ENCODE assay signal across 14 cellular contexts in genomic region chr1:211612786-211613107, GRCh38. TPM values are rescaled to one million over a fixed set of nuclear protein-coding genes. Genes with fewer than 3 reads are reported as not detected.
DNase-seq lines count a peak whose midpoint lies in the region; ATAC-seq and TF ChIP-seq lines count a peak whose summit lies in the region.
"Had no signal": no experiment of that assay in that cellular context is flagged by ENCODE, and none has a peak within 500 bp of the region (broad histone marks: within the 10 kb centered on the region; RNA-seq: fewer than 3 reads in every experiment).

No MANE protein-coding gene starts in this region.

- H4K8ac ChIP-seq in IMR-90 (ENCODE audit: low read depth in 2 of 2, low read length in 2 of 2): peak overlapping the region; percentile 84 to 99; a peak in 3 of 4 replicates

- no peaks in the 10 kb centered on the region for H3K36me3 ChIP-seq in ACC112 (ENCODE audit: insufficient read depth, low read length)
- no peaks in the 10 kb centered on the region for H3K36me3 ChIP-seq in IMR-90 (ENCODE audit: control insufficient read depth, insufficient read depth, low read length)
- no peaks in the 10 kb centered on the region for H3K36me3 ChIP-seq in neutrophil
- no peaks in the 10 kb centered on the region for H3K36me3 ChIP-seq in SJCRH30

- H3K27ac Mint-ChIP-seq in dendritic cell treated with granulocyte-macrophage colony-stimulating factor and Interleukin-4, amounts not matched to agents 40 ng/mL and 50 ng/mL, for 4 days: peak overlapping the region; percentile 84
- no peak overlapping the region for H3K27ac Mint-ChIP-seq in activated T-helper 1 cell treated with anti-CD3 and anti-CD28 coated beads, Interleukin-12 subunit alpha, Interleukin-12 subunit beta, Interleukin-2, Interleukin-4 antibody, amounts not matched to agents 30 ng/mL and 10 ng/mL and 1 ng/mL, durations not matched to agents 14 hours and 24 hours and 36 hours
- H3K27ac Mint-ChIP-seq: activated CD8-positive, alpha-beta memory T cell treated with anti-CD3 and anti-CD28 coated beads, Interleukin-2, amount 10 ng/mL, durations not matched to agents 7 days and 5 days; natural killer cell treated with Interleukin-12 subunit alpha and Interleukin-12 subunit beta and Interleukin-15 and Interleukin-18, amount 100 ng/mL, for 72 hours; stimulated activated naive B cell treated with anti-CD40 and anti-IgM and Interleukin-4, amounts not matched to agents 10 μg/mL and 1 μg/mL and 100 μg/mL, for 72 hours had no signal

- no peaks in the 10 kb centered on the region for H3K36me3 Mint-ChIP-seq in dendritic cell treated with granulocyte-macrophage colony-stimulating factor and Interleukin-4, amounts not matched to agents 40 ng/mL and 50 ng/mL, for 4 days (ENCODE audit: low read depth)
- H3K36me3 Mint-ChIP-seq in activated T-helper 1 cell treated with anti-CD3 and anti-CD28 coated beads, Interleukin-12 subunit alpha, Interleukin-12 subunit beta, Interleukin-2, Interleukin-4 antibody, amounts not matched to agents 30 ng/mL and 10 ng/mL and 1 ng/mL, durations not matched to agents 14 hours and 24 hours and 36 hours (ENCODE audit: low read depth): no peaks in the 10 kb centered on the region
- H3K36me3 Mint-ChIP-seq: activated CD8-positive, alpha-beta memory T cell treated with anti-CD3 and anti-CD28 coated beads, Interleukin-2, amount 10 ng/mL, durations not matched to agents 7 days and 5 days; natural killer cell treated with Interleukin-12 subunit alpha and Interleukin-12 subunit beta and Interleukin-15 and Interleukin-18, amount 100 ng/mL, for 72 hours; stimulated activated naive B cell treated with anti-CD40 and anti-IgM and Interleukin-4, amounts not matched to agents 10 μg/mL and 1 μg/mL and 100 μg/mL, for 72 hours had no signal

- no peak for TF ChIP-seq RAD21 in IMR-90 (IDR thresholded peaks at IDR 0.05; ENCODE audit: low read length)

- H3K9me3 ChIP-seq in IMR-90 (ENCODE audit: control insufficient read depth, insufficient read depth, low read length) (no peaks in the 10 kb centered on the region), neutrophil (no peaks in the 10 kb centered on the region), SJCRH30 (replicated peaks) (no peaks in the 10 kb centered on the region)

- POLR2A ChIA-PET in IMR-90 (lab: Charles Lee; ENCODE audit: unreplicated experiment): interaction anchor here (0.6 kb wide), 1 partner anchor 50 kb away, joined by 4 read pairs; no protein-coding TSS in a partner anchor

- H3K79me1 ChIP-seq in IMR-90 (ENCODE audit: low read depth in 1 of 2, low read length in 2 of 2): no peaks in the 10 kb centered on the region

- no peaks in the 10 kb centered on the region for H3K27me3 Mint-ChIP-seq in dendritic cell treated with granulocyte-macrophage colony-stimulating factor and Interleukin-4, amounts not matched to agents 40 ng/mL and 50 ng/mL, for 4 days
- H3K27me3 Mint-ChIP-seq in activated T-helper 1 cell treated with anti-CD3 and anti-CD28 coated beads, Interleukin-12 subunit alpha, Interleukin-12 subunit beta, Interleukin-2, Interleukin-4 antibody, amounts not matched to agents 30 ng/mL and 10 ng/mL and 1 ng/mL, durations not matched to agents 14 hours and 24 hours and 36 hours (ENCODE audit: insufficient read depth): peaks cover 2% of the 10 kb centered on the region
- H3K27me3 Mint-ChIP-seq: activated CD8-positive, alpha-beta memory T cell treated with anti-CD3 and anti-CD28 coated beads, Interleukin-2, amount 10 ng/mL, durations not matched to agents 7 days and 5 days; natural killer cell treated with Interleukin-12 subunit alpha and Interleukin-12 subunit beta and Interleukin-15 and Interleukin-18, amount 100 ng/mL, for 72 hours; stimulated activated naive B cell treated with anti-CD40 and anti-IgM and Interleukin-4, amounts not matched to agents 10 μg/mL and 1 μg/mL and 100 μg/mL, for 72 hours had no signal

- H3K27ac ChIP-seq in ACC112 (ENCODE audit: low read depth, low read length) (peak overlapping the region; percentile 85), IMR-90 (ENCODE audit: insufficient read depth, low read length) (peak overlapping the region; percentile 85; the same call in 1 of the 2 replicates), neutrophil (peak overlapping the region; percentile 79), SJCRH30 (no peak overlapping the region)

- peak overlapping the region; percentile 100 for H2BK120ac ChIP-seq in IMR-90 (ENCODE audit: low read depth, low read length)

- peak overlapping the region; percentile 100 for H2BK20ac ChIP-seq in IMR-90 (ENCODE audit: low read depth, low read length)

- H3K4ac ChIP-seq in IMR-90 (ENCODE audit: low read depth, low read length): peak overlapping the region; percentile 99

- H3K9ac ChIP-seq in IMR-90 (ENCODE audit: low read depth, low read length): no peak overlapping the region

- no peak overlapping the region for H3K4me2 ChIP-seq in IMR-90 (ENCODE audit: low read depth, low read length)

- 88% methylated on average over 4 of the region's 6 CpGs; no CpG with 5 or more reads in 1 of the 2 experiments for WGBS in IMR-90 (ENCODE audit: extremely low coverage in 2 of 2, insufficient read length in 1 of 2), 2 experiments

- peak overlapping the region; percentile 83; the same call in 1 of the 2 replicates for H3K56ac ChIP-seq in IMR-90 (ENCODE audit: extremely low read depth, insufficient read depth, low read length)

- H3K9me1 ChIP-seq in IMR-90 (ENCODE audit: insufficient read depth, low read length): peaks cover 13% of the 10 kb centered on the region

- H4K5ac ChIP-seq in IMR-90 (ENCODE audit: low read depth, low read length): peak overlapping the region; percentile 82

- H3K79me2 ChIP-seq in ACC112 (ENCODE audit: control insufficient read depth, insufficient read depth, low read length, unreplicated experiment): no peaks in the 10 kb centered on the region

- peak overlapping the region; percentile 93 for H3K18ac ChIP-seq in IMR-90 (ENCODE audit: low read depth, low read length)

- peak overlapping the region; percentile 99 for H2AK5ac ChIP-seq in IMR-90 (ENCODE audit: low read depth, low read length)

- peak overlapping the region; percentile 80 for H2BK5ac ChIP-seq in IMR-90 (ENCODE audit: low read depth, low read length, poor library complexity, severe bottlenecking)

- peak overlapping the region; percentile 99; the same call in 2 of the 3 replicates for H2BK15ac ChIP-seq in IMR-90 (ENCODE audit: low read depth, low read length)

- peak overlapping the region; percentile 87 for H2AK9ac ChIP-seq in IMR-90 (replicated peaks; ENCODE audit: low read depth, low read length, poor library complexity)

- H3K27me3 ChIP-seq in ACC112 (ENCODE audit: insufficient read depth, low read length): no peaks in the 10 kb centered on the region
- no peaks in the 10 kb centered on the region for H3K27me3 ChIP-seq in IMR-90 (ENCODE audit: control insufficient read depth, insufficient read depth, low read length)
- no peaks in the 10 kb centered on the region for H3K27me3 ChIP-seq in neutrophil
- H3K27me3 ChIP-seq in SJCRH30: no peaks in the 10 kb centered on the region

- H3K4me1 ChIP-seq in ACC112 (ENCODE audit: control insufficient read depth, insufficient read depth, low read length, unreplicated experiment) (peaks cover 23% of the 10 kb centered on the region), IMR-90 (ENCODE audit: control insufficient read depth, insufficient read depth, low read length) (peaks cover 9% of the 10 kb centered on the region), neutrophil (ENCODE audit: control insufficient read depth in 1 of 2, insufficient read depth in 1 of 2, low read depth in 1 of 2, low read length in 1 of 2) (peaks cover 29 to 37% of the 10 kb centered on the region in 2 experiments), SJCRH30 (peaks cover 10% of the 10 kb centered on the region; the same call in 1 of the 2 replicates)

- intact Hi-C loops in IMR-90 (cut with micrococcal nuclease): loop anchor here (1.0 kb wide), 1 partner anchor 33 kb away; the partner anchor contains the start of gene SLC30A1
- intact Hi-C loops in dendritic cell treated with granulocyte-macrophage colony-stimulating factor and Interleukin-4, amounts not matched to agents 40 ng/mL and 50 ng/mL, for 4 days (cut with micrococcal nuclease): no loop called here
- intact Hi-C loops in activated T-helper 1 cell treated with anti-CD3 and anti-CD28 coated beads, Interleukin-12 subunit alpha, Interleukin-12 subunit beta, Interleukin-2, Interleukin-4 antibody, amounts not matched to agents 30 ng/mL and 10 ng/mL and 1 ng/mL, durations not matched to agents 14 hours and 24 hours and 36 hours (cut with micrococcal nuclease): no loop called here

- H2AFZ ChIP-seq in ACC112 (ENCODE audit: low read length, unreplicated experiment) (peak overlapping the region; percentile 72), IMR-90 (replicated peaks; ENCODE audit: low read length, poor library complexity) (peak overlapping the region; percentile 99)

- no peak overlapping the region for H3K4me3 Mint-ChIP-seq in dendritic cell treated with granulocyte-macrophage colony-stimulating factor and Interleukin-4, amounts not matched to agents 40 ng/mL and 50 ng/mL, for 4 days
- H3K4me3 Mint-ChIP-seq in activated T-helper 1 cell treated with anti-CD3 and anti-CD28 coated beads, Interleukin-12 subunit alpha, Interleukin-12 subunit beta, Interleukin-2, Interleukin-4 antibody, amounts not matched to agents 30 ng/mL and 10 ng/mL and 1 ng/mL, durations not matched to agents 14 hours and 24 hours and 36 hours: no peak overlapping the region
- H3K4me3 Mint-ChIP-seq: activated CD8-positive, alpha-beta memory T cell treated with anti-CD3 and anti-CD28 coated beads, Interleukin-2, amount 10 ng/mL, durations not matched to agents 7 days and 5 days; natural killer cell treated with Interleukin-12 subunit alpha and Interleukin-12 subunit beta and Interleukin-15 and Interleukin-18, amount 100 ng/mL, for 72 hours; stimulated activated naive B cell treated with anti-CD40 and anti-IgM and Interleukin-4, amounts not matched to agents 10 μg/mL and 1 μg/mL and 100 μg/mL, for 72 hours had no signal

- no peak for TF ChIP-seq CTCF in IMR-90 (conservative IDR thresholded peaks at IDR 0.05; ENCODE audit: low read depth, low read length)
- no peak for TF ChIP-seq CTCF in neutrophil (IDR thresholded peaks at IDR 0.05)

- dilution Hi-C loops in IMR-90 (cut with HindIII; ENCODE audit: low sequenced_read_pairs, unreplicated experiment): no loop called here

- no peaks in the 10 kb centered on the region for H4K20me1 ChIP-seq in IMR-90 (ENCODE audit: insufficient read depth, low read length)

- CTCF ChIA-PET in IMR-90 (lab: Yijun Ruan, JAX): interaction anchor here (0.6 to 0.7 kb wide), 2 partner anchors 93 to 841 kb away, joined by 3 read pairs; no protein-coding TSS in a partner anchor

- no peak overlapping the region for H3K4me3 ChIP-seq in ACC112 (ENCODE audit: low read depth, low read length)
- no peak overlapping the region for H3K4me3 ChIP-seq in IMR-90 (ENCODE audit: insufficient read depth, low read depth, low read length)
- no peak overlapping the region for H3K4me3 ChIP-seq in neutrophil (ENCODE audit: low read depth in 1 of 2, low read length in 1 of 2)
- no peak overlapping the region for H3K4me3 ChIP-seq in SJCRH30

- TF ChIP-seq POLR2A in IMR-90 (IDR thresholded peaks at IDR 0.05; ENCODE audit: low read depth, low read length): no peak

- peak overlapping the region; percentile 100 for H3K14ac ChIP-seq in IMR-90 (replicated peaks; ENCODE audit: low read depth, low read length)

- no peaks in the 10 kb centered on the region for H3K9me3 Mint-ChIP-seq in dendritic cell treated with granulocyte-macrophage colony-stimulating factor and Interleukin-4, amounts not matched to agents 40 ng/mL and 50 ng/mL, for 4 days
- H3K9me3 Mint-ChIP-seq in activated T-helper 1 cell treated with anti-CD3 and anti-CD28 coated beads, Interleukin-12 subunit alpha, Interleukin-12 subunit beta, Interleukin-2, Interleukin-4 antibody, amounts not matched to agents 30 ng/mL and 10 ng/mL and 1 ng/mL, durations not matched to agents 14 hours and 24 hours and 36 hours: no peaks in the 10 kb centered on the region
- H3K9me3 Mint-ChIP-seq: natural killer cell treated with Interleukin-12 subunit alpha and Interleukin-12 subunit beta and Interleukin-15 and Interleukin-18, amount 100 ng/mL, for 72 hours; stimulated activated naive B cell treated with anti-CD40 and anti-IgM and Interleukin-4, amounts not matched to agents 10 μg/mL and 1 μg/mL and 100 μg/mL, for 72 hours had no signal

- in situ Hi-C loops in IMR-90 (cut with MboI; ENCODE audit: low sequenced_read_pairs): no loop called here

- no TSS peak for BruUV-seq in IMR-90 (replicated peaks; lab: Mats Ljungman, UMichigan)

- H3K4me1 Mint-ChIP-seq in dendritic cell treated with granulocyte-macrophage colony-stimulating factor and Interleukin-4, amounts not matched to agents 40 ng/mL and 50 ng/mL, for 4 days (ENCODE audit: low read depth): peaks cover 66% of the 10 kb centered on the region
- H3K4me1 Mint-ChIP-seq in activated T-helper 1 cell treated with anti-CD3 and anti-CD28 coated beads, Interleukin-12 subunit alpha, Interleukin-12 subunit beta, Interleukin-2, Interleukin-4 antibody, amounts not matched to agents 30 ng/mL and 10 ng/mL and 1 ng/mL, durations not matched to agents 14 hours and 24 hours and 36 hours (ENCODE audit: low read depth): peaks cover 5% of the 10 kb centered on the region

- no peak for DNase-seq in IMR-90
- no peak for DNase-seq in activated T-helper 1 cell treated with anti-CD3 and anti-CD28 coated beads, Interleukin-12 subunit alpha, Interleukin-12 subunit beta, Interleukin-2, Interleukin-4 antibody, amounts not matched to agents 30 ng/mL and 10 ng/mL and 1 ng/mL, durations not matched to agents 14 hours and 24 hours and 36 hours (ENCODE audit: low spot score)
- no peak for DNase-seq in SJCRH30
- DNase-seq: activated CD8-positive, alpha-beta memory T cell treated with anti-CD3 and anti-CD28 coated beads, Interleukin-2, amount 10 ng/mL, durations not matched to agents 7 days and 5 days; Karpas-422; NCI-H146; retina; stimulated activated naive B cell treated with anti-CD40 and anti-IgM and Interleukin-4, amounts not matched to agents 10 μg/mL and 1 μg/mL and 100 μg/mL, for 72 hours had no signal

- H4K91ac ChIP-seq in IMR-90 (ENCODE audit: insufficient read depth, low read depth, low read length): peak overlapping the region; percentile 99

- no peak; the same call in 1 of the 2 replicates for ATAC-seq in IMR-90 (ENCODE audit: low read depth)
- no peak for ATAC-seq in HG02623 (IDR thresholded peaks at IDR 0.05; ENCODE audit: unreplicated experiment)
- ATAC-seq in HG02852 (IDR thresholded peaks at IDR 0.05; ENCODE audit: unreplicated experiment): no peak
- ATAC-seq: stimulated activated naive B cell treated with anti-CD40 and anti-IgM and Interleukin-4, amounts not matched to agents 10 μg/mL and 1 μg/mL and 100 μg/mL, for 72 hours had no signal

- peak overlapping the region; percentile 97 for H3K23ac ChIP-seq in IMR-90 (ENCODE audit: low read depth, low read length)

RNA-seq across cellular contexts. Expression of gene SLC30A1, which starts 33.8 kb away (rescaled TPM):
- total RNA-seq in IMR-90 (2012; rRNA removed): 8.4 and 17.8 TPM in 2 replicates
- polyA plus RNA-seq in IMR-90 (2012; rRNA removed): 4.2 and 5.4 TPM in 2 replicates
- 3.2 and 4.6 TPM in 2 replicates for polyA plus RNA-seq in IMR-90 (2012; cell fraction: cytosol; rRNA removed)
- 3.9 and 4.3 TPM in 2 replicates for polyA plus RNA-seq in IMR-90 (2012; cell fraction: nucleus; rRNA removed; ENCODE audit: low replicate concordance)
- 10.6 and 12.0 TPM in 2 replicates for total RNA-seq in activated T-helper 1 cell treated with anti-CD3 and anti-CD28 coated beads, Interleukin-12 subunit alpha, Interleukin-12 subunit beta, Interleukin-2, Interleukin-4 antibody, amounts not matched to agents 30 ng/mL and 10 ng/mL and 1 ng/mL, durations not matched to agents 14 hours and 24 hours and 36 hours
- 18.5 and 21.3 TPM in 2 replicates for total RNA-seq in SJCRH30 (2014; rRNA removed; shearing (Covaris generic))
